21 cellular contexts compared by ENCODE assay signal in the genomic region with DNA sequence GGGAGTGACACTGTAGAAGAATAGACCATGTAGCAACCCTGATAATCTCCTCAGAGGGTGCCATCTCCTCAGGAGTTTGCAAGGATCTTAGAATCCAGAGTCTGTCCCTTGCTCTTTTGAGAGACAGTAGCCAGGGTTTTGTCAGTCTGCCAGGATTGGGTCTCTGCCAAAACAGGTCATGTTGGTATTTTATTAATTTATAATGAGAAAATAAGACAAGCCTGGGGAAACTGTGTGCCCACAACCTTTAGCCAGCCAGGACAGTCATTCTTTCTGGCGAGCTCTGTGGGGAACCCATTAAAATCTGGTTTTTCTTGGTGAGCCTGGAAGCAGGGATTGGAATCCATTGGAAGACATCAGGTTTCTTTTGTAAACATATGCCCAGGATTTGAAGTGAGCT.
A peak's percentile ranks its signal among the peaks of the same experiment; 100 is the strongest.
DNase-seq lines count a peak whose midpoint lies in the region; ATAC-seq and TF ChIP-seq lines count a peak whose summit lies in the region.
"Had no signal": no experiment of that assay in that cellular context is flagged by ENCODE, and none has a peak within 500 bp of the region (broad histone marks: within the 10 kb centered on the region; RNA-seq: fewer than 3 reads in every experiment).

No MANE protein-coding gene starts in this region.

- TF ChIP-seq POLR2A in thyroid gland (IDR thresholded peaks at IDR 0.05), result no peak

- peak overlapping the region; percentile 17 for H3K27ac Mint-ChIP-seq in chondrocyte (ENCODE audit: unreplicated experiment)
- no peak overlapping the region for H3K27ac Mint-ChIP-seq in stimulated activated naive CD8-positive, alpha-beta T cell treated with anti-CD3 and anti-CD28 coated beads, Interleukin-15, amount 100 ng/mL, for 72 hours
- H3K27ac Mint-ChIP-seq: activated CD8-positive, alpha-beta T cell treated with anti-CD3 and anti-CD28 coated beads, Interleukin-2, amount 10 ng/mL, durations not matched to agents 7 days and 5 days; activated naive CD4-positive, alpha-beta T cell treated with anti-CD3 and anti-CD28 coated beads, Interleukin-2, amount 50 U/mL, for 72 hours; WTC11 had no signal

- peaks cover 2% of the 10 kb centered on the region for H3K36me3 Mint-ChIP-seq in chondrocyte (ENCODE audit: low read depth)
- H3K36me3 Mint-ChIP-seq: activated naive CD4-positive, alpha-beta T cell treated with anti-CD3 and anti-CD28 coated beads, Interleukin-2, amount 50 U/mL, for 72 hours had no signal

- DNase-seq in Right ventricle myocardium superior, result no peak
- no peak for DNase-seq in left ventricle myocardium inferior
- DNase-seq in NCI-H2196 (lab: John Stamatoyannopoulos, UW; ENCODE audit: unreplicated experiment), result peak; percentile 31
- no peak for DNase-seq in chondrocyte (ENCODE audit: low spot score)
- peak; percentile 50 to 64 for DNase-seq in thyroid gland
- no peak for DNase-seq in NCI-H1694 (lab: John Stamatoyannopoulos, UW)
- DNase-seq in stimulated activated naive CD8-positive, alpha-beta T cell treated with anti-CD3 and anti-CD28 coated beads, Interleukin-15, amount 100 ng/mL, for 72 hours, result no peak
- DNase-seq: activated CD8-positive, alpha-beta T cell treated with anti-CD3 and anti-CD28 coated beads, Interleukin-2, amount 10 ng/mL, durations not matched to agents 7 days and 5 days; activated T-cell treated with anti-CD3 and anti-CD28 coated beads, Interleukin-2, amount 50 U/mL, for 48 hours; cortex of kidney; midbrain; SJCRH30; stimulated activated naive CD4-positive, alpha-beta T cell treated with Interleukin-2 at 50 U/mL for 16 hours; T-helper 2 cell; upper lobe of left lung had no signal

- 82 to 87% methylated on average over 1 of the region's 1 CpG for WGBS in thyroid gland, 2 donors

- peaks cover 14% of the 10 kb centered on the region for H3K9me3 Mint-ChIP-seq in chondrocyte (ENCODE audit: low read depth)
- no peaks in the 10 kb centered on the region for H3K9me3 Mint-ChIP-seq in stimulated activated naive CD8-positive, alpha-beta T cell treated with anti-CD3 and anti-CD28 coated beads, Interleukin-15, amount 100 ng/mL, for 72 hours

- no peak overlapping the region for H3K4me3 Mint-ChIP-seq in chondrocyte (ENCODE audit: unreplicated experiment)
- H3K4me3 Mint-ChIP-seq in stimulated activated naive CD8-positive, alpha-beta T cell treated with anti-CD3 and anti-CD28 coated beads, Interleukin-15, amount 100 ng/mL, for 72 hours, result no peak overlapping the region
- H3K4me3 Mint-ChIP-seq: activated CD8-positive, alpha-beta T cell treated with anti-CD3 and anti-CD28 coated beads, Interleukin-2, amount 10 ng/mL, durations not matched to agents 7 days and 5 days; WTC11 had no signal

- ATAC-seq in Right ventricle myocardium superior (ENCODE audit: poor library complexity), result peak; percentile 16
- ATAC-seq in GM19463 (IDR thresholded peaks at IDR 0.05; ENCODE audit: unreplicated experiment), result no peak
- ATAC-seq in stimulated activated naive CD8-positive, alpha-beta T cell treated with anti-CD3 and anti-CD28 coated beads, Interleukin-15, amount 100 ng/mL, for 72 hours, result no peak
- ATAC-seq: activated CD8-positive, alpha-beta T cell treated with anti-CD3 and anti-CD28 coated beads, Interleukin-2, amount 10 ng/mL, durations not matched to agents 7 days and 5 days; activated naive CD4-positive, alpha-beta T cell treated with anti-CD3 and anti-CD28 coated beads, Interleukin-2, amount 50 U/mL, for 72 hours; K562; sciatic nerve had no signal

- H3K4me1 ChIP-seq in left ventricle myocardium inferior (peaks cover 70% of the 10 kb centered on the region), thyroid gland (peaks cover 19 to 20% of the 10 kb centered on the region in 2 donors)
- H3K4me1 ChIP-seq: foreskin keratinocyte, SJCRH30 had no signal

- H3K4me1 Mint-ChIP-seq in chondrocyte (ENCODE audit: low read depth), result peaks cover 27% of the 10 kb centered on the region
- H3K4me1 Mint-ChIP-seq in stimulated activated naive CD8-positive, alpha-beta T cell treated with anti-CD3 and anti-CD28 coated beads, Interleukin-15, amount 100 ng/mL, for 72 hours, result no peaks in the 10 kb centered on the region

- TF ChIP-seq CTCF in left ventricle myocardium inferior (IDR thresholded peaks at IDR 0.05; ENCODE audit: borderline replicate concordance) (no peak), chondrocyte (IDR thresholded peaks at IDR 0.05) (no peak), thyroid gland (IDR thresholded peaks at IDR 0.05) (no peak)

- intact Hi-C loops in Right ventricle myocardium superior (cut with DNase I) (no loop called here), left ventricle myocardium inferior (cut with micrococcal nuclease) (no loop called here), thyroid gland (cut with DNase I) (no loop called here)

- H3K27me3 ChIP-seq in left ventricle myocardium inferior (ENCODE audit: low read depth) (no peaks in the 10 kb centered on the region), thyroid gland (no peaks in the 10 kb centered on the region)
- H3K27me3 ChIP-seq: foreskin keratinocyte, SJCRH30, upper lobe of left lung had no signal

- H3K9me3 ChIP-seq in left ventricle myocardium inferior (replicated peaks) (peaks cover 13% of the 10 kb centered on the region), thyroid gland (no peaks in the 10 kb centered on the region)
- H3K9me3 ChIP-seq: SJCRH30 had no signal

- H3K36me3 ChIP-seq in left ventricle myocardium inferior (no peaks in the 10 kb centered on the region), thyroid gland (no peaks in the 10 kb centered on the region)
- H3K36me3 ChIP-seq: SJCRH30, upper lobe of left lung had no signal

- H3K27ac ChIP-seq in left ventricle myocardium inferior (replicated peaks) (no peak overlapping the region), thyroid gland (no peak overlapping the region)
- H3K27ac ChIP-seq: foreskin keratinocyte, SJCRH30, upper lobe of left lung had no signal

- no peak overlapping the region for H3K4me3 ChIP-seq in left ventricle myocardium inferior
- H3K4me3 ChIP-seq in thyroid gland (replicated peaks in 1 of 3), result no peak overlapping the region
- H3K4me3 ChIP-seq: K562, SJCRH30, upper lobe of left lung had no signal

- no peaks in the 10 kb centered on the region for H3K27me3 Mint-ChIP-seq in chondrocyte (ENCODE audit: low read depth)
- no peaks in the 10 kb centered on the region for H3K27me3 Mint-ChIP-seq in stimulated activated naive CD8-positive, alpha-beta T cell treated with anti-CD3 and anti-CD28 coated beads, Interleukin-15, amount 100 ng/mL, for 72 hours

Comparison
In these comparisons a context has a peak if more than half of its experiments do, and no peak if none do; other contexts are left out.
1. DNase-seq: peak in NCI-H2196 (single experiment) and thyroid gland (2 of 2); none in Right ventricle myocardium superior (single experiment), left ventricle myocardium inferior (single experiment), chondrocyte (single experiment), NCI-H1694 (single experiment) and stimulated activated naive CD8-positive, alpha-beta T cell treated with anti-CD3 and anti-CD28 coated beads, Interleukin-15, amount 100 ng/mL, for 72 hours (0 of 2).